Comparison of ENCODE assay signal across 21 cellular contexts in genomic region chr15:99209326-99209725, GRCh38.
"Had no signal": no experiment of that assay in that cellular context is flagged by ENCODE, and none has a peak within 500 bp of the region (broad histone marks: within the 10 kb centered on the region; RNA-seq: fewer than 3 reads in every experiment).

No MANE protein-coding gene starts in this region.

- H3K36me3 ChIP-seq: cardiac muscle cell, gastrocnemius medialis, lower lobe of right lung, prostate gland had no signal

- H3K4me1 Mint-ChIP-seq: naive thymus-derived CD4-positive, alpha-beta T cell had no signal

- DNase-seq: cerebellar nuclear complex; effector CD4-positive, alpha-beta T cell; gastrocnemius medialis; hippocampal formation; lower lobe of right lung; mesenchymal stem cell; midbrain; naive thymus-derived CD4-positive, alpha-beta T cell; nephron progenitor cell; retina; small intestine; stimulated activated CD4-positive, alpha-beta T cell treated with anti-CD3 and anti-CD28 coated beads, Interleukin-12 subunit alpha, Interleukin-12 subunit beta, amount 100 ng/mL, for 4 hours; stimulated activated CD4-positive, alpha-beta T cell treated with anti-CD3 and anti-CD28 coated beads, Interleukin-2, amount 100 ng/mL, for 48 hours; stimulated activated naive CD4-positive, alpha-beta T cell treated with Interleukin-2 at 50 U/mL for 16 hours; trophoblast cell had no signal

- H3K4me1 ChIP-seq: lower lobe of right lung, parathyroid adenoma, prostate gland had no signal

- H3K79me2 ChIP-seq: parathyroid adenoma had no signal

- H3K9me3 ChIP-seq: gastrocnemius medialis, lower lobe of right lung, prostate gland had no signal

- H3K27ac ChIP-seq: cardiac muscle cell, lower lobe of right lung, parathyroid adenoma had no signal

- H3K4me3 Mint-ChIP-seq: dendritic cell treated with granulocyte-macrophage colony-stimulating factor and Interleukin-4, amounts not matched to agents 40 ng/mL and 50 ng/mL, for 4 days; naive thymus-derived CD4-positive, alpha-beta T cell; nephron progenitor cell had no signal

- H3K4me3 ChIP-seq: cardiac muscle cell, gastrocnemius medialis, lower lobe of right lung, prostate gland had no signal

- H2AFZ ChIP-seq: parathyroid adenoma had no signal

- H3K27me3 ChIP-seq: cardiac muscle cell, gastrocnemius medialis had no signal

- ATAC-seq: esophagus mucosa; gastrocnemius medialis; lower lobe of right lung; naive thymus-derived CD4-positive, alpha-beta T cell had no signal

- H3K27ac Mint-ChIP-seq: dendritic cell treated with granulocyte-macrophage colony-stimulating factor and Interleukin-4, amounts not matched to agents 40 ng/mL and 50 ng/mL, for 4 days; naive thymus-derived CD4-positive, alpha-beta T cell; nephron progenitor cell had no signal

- H3K27me3 Mint-ChIP-seq: dendritic cell treated with granulocyte-macrophage colony-stimulating factor and Interleukin-4, amounts not matched to agents 40 ng/mL and 50 ng/mL, for 4 days had no signal

- H3K9me3 Mint-ChIP-seq: dendritic cell treated with granulocyte-macrophage colony-stimulating factor and Interleukin-4, amounts not matched to agents 40 ng/mL and 50 ng/mL, for 4 days; naive thymus-derived CD4-positive, alpha-beta T cell had no signal

- H3K9ac ChIP-seq: parathyroid adenoma had no signal

- FAIRE-seq: colon, small intestine had no signal

- H3K36me3 Mint-ChIP-seq: naive thymus-derived CD4-positive, alpha-beta T cell had no signal
